ENCODE assay signal across 2 cellular contexts in the genomic region with DNA sequence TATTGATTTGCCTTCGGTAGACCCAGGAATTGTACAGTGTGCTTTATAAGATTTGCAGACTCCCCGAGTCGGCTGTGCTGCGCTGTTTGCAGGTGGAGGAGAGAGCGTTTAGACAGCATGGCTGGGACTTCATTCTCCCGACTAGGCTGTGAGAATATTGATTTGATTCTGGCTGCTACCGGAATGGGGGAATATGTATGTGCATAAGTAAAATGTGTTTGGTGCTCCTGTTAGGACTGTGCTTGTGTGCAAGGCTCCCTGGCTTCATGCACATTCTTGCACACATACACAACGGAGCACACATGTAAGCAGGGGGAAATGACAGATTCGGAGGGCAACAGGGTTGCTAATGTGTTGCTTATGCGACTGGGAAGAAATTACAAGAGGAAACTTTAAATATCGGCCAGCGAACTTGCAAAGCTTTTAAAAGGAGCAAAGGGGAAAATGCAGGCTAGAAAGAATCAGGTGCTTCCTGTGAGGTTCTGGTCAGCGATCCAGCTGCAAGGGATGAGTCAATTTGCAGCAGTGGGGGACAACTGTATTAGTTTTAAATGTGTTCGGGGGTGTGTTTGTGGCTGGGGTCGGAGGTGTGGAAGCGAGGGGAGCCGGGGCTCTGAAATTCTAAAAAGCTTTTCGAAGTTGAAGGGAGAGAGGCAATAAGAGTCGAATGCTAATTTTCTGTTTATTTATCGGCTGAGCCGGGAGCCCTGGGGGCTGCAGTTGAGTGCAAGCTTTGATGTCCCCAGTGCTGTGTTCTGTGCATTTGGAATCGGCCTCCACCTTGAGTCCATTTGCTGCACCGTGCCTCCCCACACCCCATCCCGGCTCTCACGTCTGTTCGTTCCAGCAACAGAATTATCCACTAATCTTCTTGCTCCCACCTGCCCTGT.
TF ChIP-seq lines count a peak whose summit lies in the region.

No MANE protein-coding gene starts in this region.

TF ChIP-seq in SK-N-SH, 30 proteins besides CTCF, POLR2A, EP300 and RAD21:
- TF ChIP-seq GABPA (IDR thresholded peaks at IDR 0.05; ENCODE audit: low read depth) (no peak), TAF1 (IDR thresholded peaks at IDR 0.05; ENCODE audit: borderline replicate concordance, low read depth, low read length) (no peak), SIN3A (IDR thresholded peaks at IDR 0.05; ENCODE audit: borderline replicate concordance, low read depth, low read length) (no peak), SMC3 (IDR thresholded peaks at IDR 0.05; ENCODE audit: low read depth, low read length) (no peak), NRF1 (IDR thresholded peaks at IDR 0.05; ENCODE audit: low read depth, low read length) (no peak), MAX (IDR thresholded peaks at IDR 0.05; ENCODE audit: low read depth) (no peak), YY1 (IDR thresholded peaks at IDR 0.05; ENCODE audit: low read depth) (no peak), TCF12 (IDR thresholded peaks at IDR 0.05) (no peak), MEF2A (IDR thresholded peaks at IDR 0.05; ENCODE audit: borderline replicate concordance, low read depth) (no peak), EZH2phosphoT487 (IDR thresholded peaks at IDR 0.05; ENCODE audit: borderline replicate concordance, low read depth) (no peak), JUND (IDR thresholded peaks at IDR 0.05) (no peak), RXRA (IDR thresholded peaks at IDR 0.05; ENCODE audit: borderline replicate concordance, low read depth) (no peak)
- TF ChIP-seq, protein P1, sequence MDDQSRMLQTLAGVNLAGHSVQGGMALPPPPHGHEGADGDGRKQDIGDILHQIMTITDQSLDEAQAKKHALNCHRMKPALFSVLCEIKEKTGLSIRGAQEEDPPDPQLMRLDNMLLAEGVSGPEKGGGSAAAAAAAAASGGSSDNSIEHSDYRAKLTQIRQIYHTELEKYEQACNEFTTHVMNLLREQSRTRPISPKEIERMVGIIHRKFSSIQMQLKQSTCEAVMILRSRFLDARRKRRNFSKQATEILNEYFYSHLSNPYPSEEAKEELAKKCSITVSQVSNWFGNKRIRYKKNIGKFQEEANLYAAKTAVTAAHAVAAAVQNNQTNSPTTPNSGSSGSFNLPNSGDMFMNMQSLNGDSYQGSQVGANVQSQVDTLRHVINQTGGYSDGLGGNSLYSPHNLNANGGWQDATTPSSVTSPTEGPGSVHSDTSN (IDR thresholded peaks at IDR 0.05) = no peak
- TF ChIP-seq, protein P2, sequence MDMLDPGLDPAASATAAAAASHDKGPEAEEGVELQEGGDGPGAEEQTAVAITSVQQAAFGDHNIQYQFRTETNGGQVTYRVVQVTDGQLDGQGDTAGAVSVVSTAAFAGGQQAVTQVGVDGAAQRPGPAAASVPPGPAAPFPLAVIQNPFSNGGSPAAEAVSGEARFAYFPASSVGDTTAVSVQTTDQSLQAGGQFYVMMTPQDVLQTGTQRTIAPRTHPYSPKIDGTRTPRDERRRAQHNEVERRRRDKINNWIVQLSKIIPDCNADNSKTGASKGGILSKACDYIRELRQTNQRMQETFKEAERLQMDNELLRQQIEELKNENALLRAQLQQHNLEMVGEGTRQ (IDR thresholded peaks at IDR 0.05; ENCODE audit: borderline replicate concordance, low read depth, low read length) = no peak

TF ChIP-seq in SK-N-SH treated with all-trans-retinoic acid at 6 μM for 48 hours, 23 proteins besides CTCF, POLR2A, EP300 and RAD21:
- TF ChIP-seq PATZ1 (CRISPR knock-in tag; IDR thresholded peaks at IDR 0.05; ENCODE audit: borderline replicate concordance) = no peak
- TF ChIP-seq ISL1 (CRISPR knock-in tag; IDR thresholded peaks at IDR 0.05) = no peak
- TF ChIP-seq ESRRG (CRISPR knock-in tag; IDR thresholded peaks at IDR 0.05) = no peak
- no peak for TF ChIP-seq PPARA (CRISPR knock-in tag; IDR thresholded peaks at IDR 0.05; ENCODE audit: borderline replicate concordance)
